25 cellular contexts compared by ENCODE assay signal in the genomic region with DNA sequence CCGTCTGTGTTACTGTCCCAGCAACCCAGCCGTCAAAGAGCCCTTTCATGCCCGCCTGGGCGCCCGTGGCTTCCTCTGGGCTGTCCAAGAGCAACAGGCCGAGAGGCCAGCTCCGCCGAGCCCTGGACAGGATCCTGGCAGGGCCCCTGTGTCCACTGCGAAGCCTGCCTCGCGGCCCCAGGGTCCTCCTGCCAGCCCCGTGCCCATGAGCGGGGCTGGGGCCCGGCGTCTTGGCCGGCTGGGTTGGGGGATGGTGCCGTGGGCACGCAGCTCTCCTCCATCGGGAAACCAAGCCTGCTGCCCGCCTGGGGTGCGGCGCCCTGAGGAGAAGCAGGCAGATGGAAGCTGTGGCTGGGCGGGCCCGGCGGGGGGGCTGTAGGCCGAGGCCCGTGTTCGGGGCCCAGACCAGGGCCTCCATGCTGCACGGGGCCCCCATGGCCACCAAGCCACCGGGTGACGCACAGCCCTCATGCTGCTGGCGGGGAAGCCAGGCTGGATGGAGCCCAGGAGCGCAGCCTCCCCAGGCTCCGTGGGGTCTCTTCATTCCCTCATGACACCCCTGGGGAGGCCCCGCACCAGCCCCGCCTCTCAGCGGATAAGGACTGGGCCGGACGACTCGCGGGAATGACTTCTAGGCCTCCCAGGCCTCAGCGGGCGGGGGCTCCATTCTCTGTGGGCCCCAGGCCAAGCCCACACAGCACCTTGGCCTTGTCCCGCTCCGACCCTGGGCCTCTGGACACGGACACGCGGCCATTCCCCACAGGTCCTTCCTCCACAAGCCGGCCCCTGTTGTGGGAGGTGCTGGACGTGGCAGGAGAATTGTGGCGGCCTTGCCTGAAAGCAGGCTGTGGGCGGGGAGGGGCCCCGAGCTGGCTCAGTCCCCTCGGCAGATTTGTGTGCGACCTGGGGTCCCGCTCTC. TPM values are rescaled to one million over a fixed set of nuclear protein-coding genes. Genes with fewer than 3 reads are reported as not detected.
"Had no signal": no experiment of that assay in that cellular context is flagged by ENCODE, and none has a peak within 500 bp of the region (broad histone marks: within the 10 kb centered on the region; RNA-seq: fewer than 3 reads in every experiment).

Gene C1QTNF8 (minus strand): TSS at position 81 of the 919 bp plus-strand sequence. CDS start 1,322 bp downstream, outside the sequence.

- H3K9me3 ChIP-seq: body of pancreas, esophagus squamous epithelium, ovary, tibial nerve, uterus had no signal

- H3K9ac ChIP-seq: neural progenitor cell had no signal

- H3K4me1 ChIP-seq: body of pancreas, esophagus squamous epithelium, tibial nerve, uterus had no signal

- H3K27ac Mint-ChIP-seq: activated CD4-positive, alpha-beta memory T cell treated with anti-CD3 and anti-CD28 coated beads for 36 hours; activated CD4-positive, alpha-beta T cell treated with anti-CD3 and anti-CD28 coated beads for 36 hours; activated naive CD4-positive, alpha-beta T cell treated with anti-CD3 and anti-CD28 coated beads, Interleukin-2, amount 50 U/mL, for 72 hours; naive B cell; neural progenitor cell; stimulated activated effector memory CD8-positive, alpha-beta T cell treated with anti-CD3 and anti-CD28 coated beads, Interleukin-12 subunit alpha, Interleukin-12 subunit beta, amount 100 ng/mL, for 72 hours had no signal

- H3K4me3 ChIP-seq: body of pancreas, esophagus squamous epithelium, lung, neural progenitor cell, ovary, tibial nerve, uterus had no signal

- H3K27me3 Mint-ChIP-seq: activated CD4-positive, alpha-beta memory T cell treated with anti-CD3 and anti-CD28 coated beads for 36 hours; activated CD4-positive, alpha-beta T cell treated with anti-CD3 and anti-CD28 coated beads for 36 hours had no signal

- H2AFZ ChIP-seq: neural progenitor cell had no signal

- H3K36me3 ChIP-seq: esophagus squamous epithelium, neural progenitor cell, ovary, tibial nerve, uterus had no signal

- H3K4me3 Mint-ChIP-seq: activated CD4-positive, alpha-beta memory T cell treated with anti-CD3 and anti-CD28 coated beads for 36 hours; activated CD4-positive, alpha-beta T cell treated with anti-CD3 and anti-CD28 coated beads for 36 hours; activated T-cell treated with anti-CD3 and anti-CD28 coated beads, Interleukin-2, amount 50 U/mL, for 4 hours; naive B cell; neural progenitor cell; stimulated activated effector memory CD8-positive, alpha-beta T cell treated with anti-CD3 and anti-CD28 coated beads, Interleukin-12 subunit alpha, Interleukin-12 subunit beta, amount 100 ng/mL, for 72 hours had no signal

- H3K4me2 ChIP-seq: neural progenitor cell had no signal

- ATAC-seq: activated CD4-positive, alpha-beta T cell treated with anti-CD3 and anti-CD28 coated beads for 36 hours; activated naive CD4-positive, alpha-beta T cell treated with anti-CD3 and anti-CD28 coated beads, Interleukin-2, amount 50 U/mL, for 72 hours; activated T-cell treated with anti-CD3 and anti-CD28 coated beads, Interleukin-2, amount 50 U/mL, for 4 hours; body of pancreas; stimulated activated effector memory CD8-positive, alpha-beta T cell treated with anti-CD3 and anti-CD28 coated beads, Interleukin-12 subunit alpha, Interleukin-12 subunit beta, amount 100 ng/mL, for 72 hours had no signal

- DNase-seq: activated CD4-positive, alpha-beta memory T cell treated with anti-CD3 and anti-CD28 coated beads for 36 hours; activated CD4-positive, alpha-beta T cell treated with anti-CD3 and anti-CD28 coated beads for 36 hours; activated effector memory CD4-positive, alpha-beta T cell treated with Interleukin-2 at 50 U/mL for 16 hours; activated T-cell treated with anti-CD3 and anti-CD28 coated beads, Interleukin-2, amount 50 U/mL, for 4 hours; body of pancreas; central memory CD4-positive, alpha-beta T cell; cortex of kidney; effector CD4-positive, alpha-beta T cell; esophagus squamous epithelium; kidney glomerular epithelial cell; naive B cell; ovary; stimulated activated CD4-positive, alpha-beta T cell treated with anti-CD3 and anti-CD28 coated beads, Interleukin-12 subunit alpha, Interleukin-12 subunit beta, amount 100 ng/mL, for 4 hours; stimulated activated CD4-positive, alpha-beta T cell treated with anti-CD3 and anti-CD28 coated beads, Interleukin-2, amount 100 ng/mL, for 24 hours; T1000; uterus had no signal

- H3K4me1 Mint-ChIP-seq: activated CD4-positive, alpha-beta T cell treated with anti-CD3 and anti-CD28 coated beads for 36 hours; naive B cell had no signal

- H3K9me3 Mint-ChIP-seq: activated T-cell treated with anti-CD3 and anti-CD28 coated beads, Interleukin-2, amount 50 U/mL, for 4 hours; stimulated activated effector memory CD8-positive, alpha-beta T cell treated with anti-CD3 and anti-CD28 coated beads, Interleukin-12 subunit alpha, Interleukin-12 subunit beta, amount 100 ng/mL, for 72 hours had no signal

- H3K27me3 ChIP-seq: neural progenitor cell, ovary, uterus had no signal

- H3K36me3 Mint-ChIP-seq: naive B cell, neural progenitor cell had no signal

- H3K27ac ChIP-seq: body of pancreas, esophagus squamous epithelium, neural progenitor cell, ovary, tibial nerve, uterus, VCaP had no signal

RNA-seq across cellular contexts. Expression of gene C1QTNF8, which starts in this region (rescaled TPM):
- total RNA-seq: activated CD4-positive, alpha-beta memory T cell treated with anti-CD3 and anti-CD28 coated beads for 36 hours; activated CD4-positive, alpha-beta T cell treated with anti-CD3 and anti-CD28 coated beads for 36 hours; activated naive CD4-positive, alpha-beta T cell treated with anti-CD3 and anti-CD28 coated beads, Interleukin-2, amount 50 U/mL, for 72 hours; activated T-cell treated with anti-CD3 and anti-CD28 coated beads, Interleukin-2, amount 50 U/mL, for 4 hours; body of pancreas; endothelial cell of umbilical vein; esophagus squamous epithelium; fibroblast of villous mesenchyme; mononuclear cell; tibial nerve; uterus had no signal
- polyA plus RNA-seq: endothelial cell of umbilical vein, ovary had no signal
